ENCODE assay signal across 31 cellular contexts in the genomic region with DNA sequence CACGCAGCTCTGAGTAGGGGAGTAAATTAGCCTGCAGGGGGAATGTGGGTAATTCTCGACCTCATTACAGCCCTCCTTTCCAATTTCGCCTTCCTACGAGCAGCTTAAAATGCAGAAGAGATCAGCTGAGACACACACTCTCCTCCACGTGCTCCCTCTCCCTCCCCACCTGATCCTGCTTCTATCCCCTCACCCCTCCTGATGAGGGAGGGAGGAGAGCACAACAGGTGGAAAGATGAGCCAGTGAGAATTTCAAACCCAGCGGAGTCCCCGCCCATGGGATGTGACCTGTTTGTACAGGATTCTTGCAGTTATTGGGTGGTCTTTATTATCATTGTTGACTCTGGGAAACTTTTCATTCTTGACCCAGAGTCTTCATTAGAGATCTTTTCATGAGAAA. TPM values are rescaled to one million over a fixed set of nuclear protein-coding genes. Genes with fewer than 3 reads are reported as not detected.
A peak's percentile ranks its signal among the peaks of the same experiment; 100 is the strongest.
DNase-seq lines count a peak whose midpoint lies in the region; TF ChIP-seq lines count a peak whose summit lies in the region.
"Had no signal": no experiment of that assay in that cellular context is flagged by ENCODE, and none has a peak within 500 bp of the region (broad histone marks: within the 10 kb centered on the region; RNA-seq: fewer than 3 reads in every experiment).

No MANE protein-coding gene starts in this region.

- peaks cover 16% of the 10 kb centered on the region for H3K4me1 Mint-ChIP-seq in neural progenitor cell
- H3K4me1 Mint-ChIP-seq: activated CD4-positive, alpha-beta T cell treated with anti-CD3 and anti-CD28 coated beads, Interleukin-2, amount 10 ng/mL, durations not matched to agents 24 days and 14 days; activated naive CD4-positive, alpha-beta T cell treated with anti-CD3 and anti-CD28 coated beads, Interleukin-2, amount 50 U/mL, for 24 hours; brain; CD14-positive monocyte had no signal

- H3K27ac ChIP-seq in iPS DF 6.9 (ENCODE audit: low read length) (no peak overlapping the region), neural progenitor cell (no peak overlapping the region)
- H3K27ac ChIP-seq: esophagus muscularis mucosa, pancreas, SJSA1, spleen, stomach, uterus had no signal

- no peak overlapping the region for H3K9ac ChIP-seq in neural progenitor cell

- H3K4me1 ChIP-seq in iPS DF 6.9 (ENCODE audit: control insufficient read depth, insufficient read depth, low read length) (peaks cover 2% of the 10 kb centered on the region; the same call in 1 of the 2 replicates), neural progenitor cell (peaks cover 13% of the 10 kb centered on the region)
- H3K4me1 ChIP-seq: esophagus muscularis mucosa, pancreas, spleen, uterus had no signal

- DNase-seq in NCI-H146 (lab: John Stamatoyannopoulos, UW) (peak; percentile 8), NCI-H146 treated with DMSO at 0.1 percent for 48 hours (lab: John Stamatoyannopoulos, UW; ENCODE audit: unreplicated experiment) (no peak), NCI-H2171 (lab: John Stamatoyannopoulos, UW) (peak; percentile 6), iPS DF 6.9 (ENCODE audit: low read depth, low spot score) (peak; percentile 47), neural progenitor cell (ENCODE audit: low spot score) (peak; percentile 47), D341Med (ENCODE audit: low spot score) (no peak), Kasumi-1 (lab: John Stamatoyannopoulos, UW) (no peak)
- no peak for DNase-seq in stimulated activated CD4-positive, alpha-beta T cell treated with anti-CD3 and anti-CD28 coated beads, Interleukin-1b, Interleukin-23, amount 100 ng/mL, for 48 hours
- DNase-seq: 8988T; activated CD4-positive, alpha-beta T cell treated with anti-CD3 and anti-CD28 coated beads, Interleukin-2, amount 10 ng/mL, durations not matched to agents 24 days and 14 days; amniotic stem cell; foreskin fibroblast; HCEC 1CT; left colon; mammary epithelial cell; MV-4-11; NCI-H1436 treated with DMSO at 0.1 percent for 48 hours; NCI-H774; pancreas; right cardiac atrium; spleen; stimulated activated CD4-positive, alpha-beta T cell treated with anti-CD3 and anti-CD28 coated beads, Interleukin-2, amount 100 ng/mL, for 48 hours; stomach; T1000; uterus had no signal

- H3K9me3 Mint-ChIP-seq in neural progenitor cell, result peaks cover 4% of the 10 kb centered on the region
- H3K9me3 Mint-ChIP-seq: activated CD4-positive, alpha-beta T cell treated with anti-CD3 and anti-CD28 coated beads, Interleukin-2, amount 10 ng/mL, durations not matched to agents 24 days and 14 days had no signal

- WGBS in iPS DF 6.9 (ENCODE audit: insufficient coverage, insufficient read length), result no CpG with 5 or more reads among the region's 7 CpGs

- no peak overlapping the region for H3K27ac Mint-ChIP-seq in neural progenitor cell
- H3K27ac Mint-ChIP-seq: activated CD4-positive, alpha-beta T cell treated with anti-CD3 and anti-CD28 coated beads, Interleukin-2, amount 10 ng/mL, durations not matched to agents 24 days and 14 days; activated naive CD4-positive, alpha-beta T cell treated with anti-CD3 and anti-CD28 coated beads, Interleukin-2, amount 50 U/mL, for 24 hours; brain; CD14-positive monocyte; dendritic cell treated with granulocyte-macrophage colony-stimulating factor and Interleukin-4, amounts not matched to agents 40 ng/mL and 50 ng/mL, for 4 days had no signal

- TF ChIP-seq CTCF in neural progenitor cell (IDR thresholded peaks at IDR 0.05), result no peak

- H4K20me1 ChIP-seq in neural progenitor cell (ENCODE audit: low read depth), result no peaks in the 10 kb centered on the region

- no peak overlapping the region for H3K4me3 ChIP-seq in iPS DF 6.9 (ENCODE audit: low read length)
- no peak overlapping the region for H3K4me3 ChIP-seq in neural progenitor cell
- H3K4me3 ChIP-seq: esophagus muscularis mucosa, pancreas, SJSA1, spleen, stomach, uterus had no signal

- peaks cover 6% of the 10 kb centered on the region for H3K27me3 Mint-ChIP-seq in neural progenitor cell (ENCODE audit: insufficient read depth, low read depth)

- no peaks in the 10 kb centered on the region for H3K36me3 Mint-ChIP-seq in neural progenitor cell
- H3K36me3 Mint-ChIP-seq: brain, CD14-positive monocyte had no signal

- no peaks in the 10 kb centered on the region for H3F3A ChIP-seq in neural progenitor cell (ENCODE audit: low read depth)

- H3K4me2 ChIP-seq in neural progenitor cell, result peak overlapping the region; percentile 54

- no peaks in the 10 kb centered on the region for H3K27me3 ChIP-seq in iPS DF 6.9 (ENCODE audit: control insufficient read depth, insufficient read depth, low read length)
- H3K27me3 ChIP-seq in neural progenitor cell, result no peaks in the 10 kb centered on the region
- H3K27me3 ChIP-seq: uterus had no signal

- H3K4me3 Mint-ChIP-seq in neural progenitor cell, result no peak overlapping the region
- H3K4me3 Mint-ChIP-seq: activated CD4-positive, alpha-beta T cell treated with anti-CD3 and anti-CD28 coated beads, Interleukin-2, amount 10 ng/mL, durations not matched to agents 24 days and 14 days; activated naive CD4-positive, alpha-beta T cell treated with anti-CD3 and anti-CD28 coated beads, Interleukin-2, amount 50 U/mL, for 24 hours; brain; dendritic cell treated with granulocyte-macrophage colony-stimulating factor and Interleukin-4, amounts not matched to agents 40 ng/mL and 50 ng/mL, for 4 days had no signal

- no peak overlapping the region for H2AFZ ChIP-seq in neural progenitor cell (replicated peaks)

- H3K36me3 ChIP-seq in iPS DF 6.9 (ENCODE audit: control insufficient read depth, insufficient read depth, low read length) (no peaks in the 10 kb centered on the region), neural progenitor cell (no peaks in the 10 kb centered on the region)
- H3K36me3 ChIP-seq: esophagus muscularis mucosa, pancreas, SJSA1, spleen, stomach, uterus had no signal

- no peaks in the 10 kb centered on the region for H3K79me2 ChIP-seq in neural progenitor cell (ENCODE audit: low read depth)

- H3K9me3 ChIP-seq in iPS DF 6.9 (ENCODE audit: control insufficient read depth, insufficient read depth, low read length) (no peaks in the 10 kb centered on the region), neural progenitor cell (ENCODE audit: low read depth) (no peaks in the 10 kb centered on the region)
- H3K9me3 ChIP-seq: esophagus muscularis mucosa, pancreas, SJSA1, stomach, uterus had no signal

RNA-seq across cellular contexts. Expression of gene DDX18, which starts 35.5 kb away (rescaled TPM):
- total RNA-seq in neural progenitor cell (ENCODE audit: low replicate concordance), result 66.0 and 87.0 TPM in 2 replicates

Comparison
In these comparisons a context has a peak if more than half of its experiments do, and no peak if none do; other contexts are left out.
1. DNase-seq: peak in NCI-H146 (single experiment), NCI-H2171 (single experiment), iPS DF 6.9 (single experiment) and neural progenitor cell (single experiment); none in NCI-H146 treated with DMSO at 0.1 percent for 48 hours (single experiment), D341Med (single experiment), stimulated activated CD4-positive, alpha-beta T cell treated with anti-CD3 and anti-CD28 coated beads, Interleukin-1b, Interleukin-23, amount 100 ng/mL, for 48 hours (single experiment) and Kasumi-1 (0 of 2).